Comparison of ENCODE assay signal across 13 cellular contexts in the genomic region with DNA sequence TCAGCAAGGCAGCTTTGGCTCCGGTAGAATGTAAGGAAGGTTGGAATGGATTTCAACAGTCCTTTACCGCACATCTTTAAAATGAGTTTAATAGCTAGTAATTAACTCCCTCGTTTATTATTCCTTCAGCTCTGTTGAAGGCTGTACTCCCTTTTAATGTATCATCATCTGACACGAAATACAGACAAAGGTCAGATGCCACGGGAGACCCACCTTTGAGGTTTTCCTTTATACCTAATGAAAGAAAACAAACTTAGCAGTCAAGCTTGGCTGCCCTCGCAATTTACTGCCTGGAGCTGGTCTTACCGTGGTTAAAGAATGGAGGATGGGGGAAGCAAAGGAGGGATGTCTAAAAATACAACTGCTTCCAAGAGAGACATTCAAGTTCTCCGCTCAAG. TPM values are rescaled to one million over a fixed set of nuclear protein-coding genes. Genes with fewer than 3 reads are reported as not detected.
A peak's percentile ranks its signal among the peaks of the same experiment; 100 is the strongest.
DNase-seq lines count a peak whose midpoint lies in the region; ATAC-seq and TF ChIP-seq lines count a peak whose summit lies in the region.
"Had no signal": no experiment of that assay in that cellular context is flagged by ENCODE, and none has a peak within 500 bp of the region (broad histone marks: within the 10 kb centered on the region; RNA-seq: fewer than 3 reads in every experiment).

No MANE protein-coding gene starts in this region.

- H3K9ac ChIP-seq in iPS-20b (ENCODE audit: low read depth, low read length) (peak overlapping the region; percentile 82; the same call in 1 of the 2 replicates), rectal smooth muscle tissue (ENCODE audit: low read length) (no peak overlapping the region)

- H3K36me3 ChIP-seq in H7 (replicated peaks; ENCODE audit: control insufficient read depth, insufficient read depth, low read length) (no peaks in the 10 kb centered on the region), iPS-20b (ENCODE audit: insufficient read depth, low read depth, low read length) (no peaks in the 10 kb centered on the region), rectal smooth muscle tissue (ENCODE audit: control insufficient read depth, insufficient read depth, low read length) (no peaks in the 10 kb centered on the region)
- H3K36me3 ChIP-seq: neutrophil had no signal

- H3K4me1 ChIP-seq in iPS-20b (ENCODE audit: insufficient read depth, low read length) (peaks cover 22% of the 10 kb centered on the region; the same call in 1 of the 2 replicates), rectal smooth muscle tissue (ENCODE audit: control insufficient read depth, insufficient read depth, low read length) (no peaks in the 10 kb centered on the region)

- TF ChIP-seq CTCF in activated B cell treated with CpG ODN at 0.5 μM for 24 hours (IDR thresholded peaks at IDR 0.05) = no peak
- TF ChIP-seq CTCF in Calu3 (IDR thresholded peaks at IDR 0.05; ENCODE audit: unreplicated experiment) = no peak

- no peaks in the 10 kb centered on the region for H3K9me3 Mint-ChIP-seq in activated B cell treated with CpG ODN at 0.5 μM for 24 hours
- H3K9me3 Mint-ChIP-seq in Calu3 (ENCODE audit: low read depth, unreplicated experiment) = no peaks in the 10 kb centered on the region

- H3K4me3 ChIP-seq in H7 (ENCODE audit: insufficient read depth, low read depth, low read length) = peak overlapping the region; percentile 60
- peak overlapping the region; percentile 91 for H3K4me3 ChIP-seq in iPS-20b (ENCODE audit: low read length)
- peak overlapping the region; percentile 6 for H3K4me3 ChIP-seq in rectal smooth muscle tissue (ENCODE audit: low read length)

- DNase-seq in H7 (no peak), activated B cell treated with CpG ODN at 0.5 μM for 24 hours (no peak), GM03348 (ENCODE audit: low spot score) (no peak), Calu3 (no peak), NCI-H2081 (lab: John Stamatoyannopoulos, UW) (no peak), posterior vena cava (ENCODE audit: low spot score) (no peak)
- DNase-seq: activated CD4-positive, alpha-beta T cell treated with anti-CD3 and anti-CD28 coated beads, Interleukin-2, amount 50 U/mL, for 48 hours; foreskin melanocyte; NCI-H2227 treated with DMSO at 0.1 percent for 48 hours had no signal

- H3K27ac Mint-ChIP-seq in activated B cell treated with CpG ODN at 0.5 μM for 24 hours (no peak overlapping the region), Calu3 (ENCODE audit: unreplicated experiment) (no peak overlapping the region)
- H3K27ac Mint-ChIP-seq: IgD-negative memory B cell had no signal

- no peaks in the 10 kb centered on the region for H3K9me3 ChIP-seq in iPS-20b (ENCODE audit: insufficient read depth, low read depth, low read length)
- H3K9me3 ChIP-seq: neutrophil had no signal

- CTCF ChIA-PET in activated B cell treated with CpG ODN at 0.5 μM for 24 hours (lab: Charles Lee) (no interaction called here), Calu3 (lab: Charles Lee) (no interaction called here)

- intact Hi-C loops in activated B cell treated with CpG ODN at 0.5 μM for 24 hours (cut with micrococcal nuclease) = loop anchor here (10.0 kb wide), 1 partner anchor 111 kb away; no protein-coding TSS in a partner anchor
- intact Hi-C loops in Calu3 (cut with micrococcal nuclease; ENCODE audit: unreplicated experiment) = no loop called here
- intact Hi-C loops in posterior vena cava (cut with DNase I) = no loop called here

- POLR2A ChIA-PET in activated B cell treated with CpG ODN at 0.5 μM for 24 hours (lab: Charles Lee) = no interaction called here

- H3K27ac ChIP-seq in iPS-20b (ENCODE audit: low read length) (no peak overlapping the region), rectal smooth muscle tissue (ENCODE audit: low read depth, low read length) (no peak overlapping the region)
- H3K27ac ChIP-seq: neutrophil had no signal

- peaks cover 21% of the 10 kb centered on the region for H3K4me1 Mint-ChIP-seq in activated B cell treated with CpG ODN at 0.5 μM for 24 hours
- H3K4me1 Mint-ChIP-seq in Calu3 (ENCODE audit: low read depth, unreplicated experiment) = no peaks in the 10 kb centered on the region

- H3K36me3 Mint-ChIP-seq in activated B cell treated with CpG ODN at 0.5 μM for 24 hours (ENCODE audit: low read depth) (no peaks in the 10 kb centered on the region), Calu3 (ENCODE audit: insufficient read depth, unreplicated experiment) (no peaks in the 10 kb centered on the region)
- H3K36me3 Mint-ChIP-seq: IgD-negative memory B cell had no signal

- BruUV-seq in Calu3 (replicated peaks; lab: Mats Ljungman, UMichigan) = no TSS peak

- peaks cover 47% of the 10 kb centered on the region for H3K27me3 Mint-ChIP-seq in activated B cell treated with CpG ODN at 0.5 μM for 24 hours
- peaks cover 15% of the 10 kb centered on the region for H3K27me3 Mint-ChIP-seq in Calu3 (ENCODE audit: unreplicated experiment)

- no peak for ATAC-seq in activated B cell treated with CpG ODN at 0.5 μM for 24 hours (ENCODE audit: low read depth)

- H3K4me3 Mint-ChIP-seq in activated B cell treated with CpG ODN at 0.5 μM for 24 hours (peak overlapping the region; percentile 28), Calu3 (ENCODE audit: low read depth, unreplicated experiment) (no peak overlapping the region)

- H3K27me3 ChIP-seq in H7 (ENCODE audit: control insufficient read depth, insufficient read depth, low read length) = peaks cover 44% of the 10 kb centered on the region
- H3K27me3 ChIP-seq in iPS-20b (ENCODE audit: insufficient read depth, low read length) = peaks cover 61% of the 10 kb centered on the region
- H3K27me3 ChIP-seq in rectal smooth muscle tissue (ENCODE audit: control insufficient read depth, insufficient read depth, low read length) = peaks cover 19% of the 10 kb centered on the region

RNA-seq across cellular contexts. Expression of gene TMEM200C, which starts 1.1 kb away (rescaled TPM):
- 4.7 and 5.8 TPM in 2 replicates for total RNA-seq in H7 (2014; rRNA removed; shearing (Covaris generic))
- total RNA-seq in activated B cell treated with CpG ODN at 0.5 μM for 24 hours (not detected in 2 replicates), Calu3 (2022) (not detected in 2 replicates), posterior vena cava (1 to 10 TPM; 2.7 to 3.9 TPM)

Comparison
In these comparisons a context has a peak if more than half of its experiments do, and no peak if none do; other contexts are left out.
1. H3K4me3 ChIP-seq: peak in every context shown above with its lines; median percentile 91 in iPS-20b; 60 in H7; 6 in rectal smooth muscle tissue.